Comparison of ENCODE assay signal across 8 cellular contexts in genomic region chr9:87337335-87338074, GRCh38.
DNase-seq lines count a peak whose midpoint lies in the region; ATAC-seq and TF ChIP-seq lines count a peak whose summit lies in the region.

No MANE protein-coding gene starts in this region.

- H3K27ac ChIP-seq in ascending aorta (no peak overlapping the region), stomach smooth muscle (ENCODE audit: low read length) (no peak overlapping the region), substantia nigra (ENCODE audit: low read depth, low read length, poor library complexity, severe bottlenecking) (no peak overlapping the region)

- intact Hi-C loops in ascending aorta (cut with DNase I) = loop anchor here (10.0 kb wide), 1 partner anchor 307 kb away; no protein-coding TSS in a partner anchor

- DNase-seq in NCI-H2081 (lab: John Stamatoyannopoulos, UW) = peak; percentile 61 to 80
- no peak for DNase-seq in NCI-H2081 treated with DMSO at 0.1 percent for 48 hours (lab: John Stamatoyannopoulos, UW)
- no peak for DNase-seq in ascending aorta (ENCODE audit: low spot score in 2 of 2)
- peak; percentile 39 for DNase-seq in inferior parietal cortex (ENCODE audit: extremely low spot score)
- no peak for DNase-seq in substantia nigra (lab: John Stamatoyannopoulos, UW)
- DNase-seq in GDM1 (lab: John Stamatoyannopoulos, UW) = no peak

- H3K36me3 ChIP-seq in ascending aorta (no peaks in the 10 kb centered on the region), stomach smooth muscle (ENCODE audit: control insufficient read depth in 2 of 2, insufficient read depth in 2 of 2, low read length in 2 of 2) (no peaks in the 10 kb centered on the region)

- peaks cover 0 to 5% of the 10 kb centered on the region in 2 donors for H3K4me1 ChIP-seq in ascending aorta
- peaks cover 9% of the 10 kb centered on the region for H3K4me1 ChIP-seq in stomach smooth muscle (ENCODE audit: control insufficient read depth, insufficient read depth, low read length)

- no peak for TF ChIP-seq CTCF in ascending aorta (IDR thresholded peaks at IDR 0.05)

- H3K9me3 ChIP-seq in ascending aorta (no peaks in the 10 kb centered on the region), stomach smooth muscle (ENCODE audit: control insufficient read depth in 2 of 2, low read length in 2 of 2) (no peaks in the 10 kb centered on the region)

- no peak for ATAC-seq in HG03280 (IDR thresholded peaks at IDR 0.05; ENCODE audit: unreplicated experiment)

- H3K27me3 ChIP-seq in ascending aorta = no peaks in the 10 kb centered on the region
- H3K27me3 ChIP-seq in stomach smooth muscle (ENCODE audit: control insufficient read depth in 1 of 2, insufficient read depth in 2 of 2, low read length in 2 of 2) = no peaks in the 10 kb centered on the region

- peak overlapping the region; percentile 50 to 55 for H3K4me3 ChIP-seq in ascending aorta
- peak overlapping the region; percentile 76 to 86 for H3K4me3 ChIP-seq in stomach smooth muscle (ENCODE audit: low read length in 2 of 2)

- H3K9ac ChIP-seq in stomach smooth muscle (ENCODE audit: low read length in 2 of 2) = peak overlapping the region in 1 of 2 donors; percentile 25

Comparison
In these comparisons a context has a peak if more than half of its experiments do, and no peak if none do; other contexts are left out.
1. DNase-seq: peak in NCI-H2081 (2 of 2) and inferior parietal cortex (single experiment); none in NCI-H2081 treated with DMSO at 0.1 percent for 48 hours (single experiment), ascending aorta (0 of 2), substantia nigra (0 of 49) and GDM1 (single experiment).